In the genomic region with DNA sequence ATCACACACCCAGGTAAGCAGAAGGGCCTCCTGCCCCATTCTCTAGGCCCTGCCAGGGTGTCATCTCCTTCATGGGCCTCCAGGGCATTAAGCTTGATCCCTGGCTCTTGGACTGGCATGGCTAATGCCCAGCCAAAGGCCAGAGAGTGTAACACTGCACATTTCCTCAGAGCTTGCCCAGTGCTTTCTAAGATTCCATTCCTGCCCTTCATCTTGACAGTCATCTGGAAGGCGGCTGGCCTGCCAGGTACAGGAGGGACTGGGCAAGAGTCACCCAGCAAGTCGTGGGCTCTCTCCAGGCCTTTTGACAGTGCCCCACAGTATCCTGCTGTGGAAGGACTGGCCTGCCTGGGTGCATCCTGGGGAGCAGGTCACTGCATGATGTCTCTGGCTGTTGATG, we compare ENCODE assay signal across 22 cellular contexts.
"Had no signal": no experiment of that assay in that cellular context is flagged by ENCODE, and none has a peak within 500 bp of the region (broad histone marks: within the 10 kb centered on the region; RNA-seq: fewer than 3 reads in every experiment).

No MANE protein-coding gene starts in this region.

- H3K4me1 Mint-ChIP-seq: activated CD4-positive, alpha-beta T cell treated with anti-CD3 and anti-CD28 coated beads, Interleukin-2, amount 10 ng/mL, durations not matched to agents 7 days and 5 days; activated naive CD4-positive, alpha-beta T cell treated with anti-CD3 and anti-CD28 coated beads, Interleukin-2, amount 10 ng/mL, durations not matched to agents 7 days and 5 days; activated naive CD8-positive, alpha-beta T cell treated with anti-CD3 and anti-CD28 coated beads for 36 hours; IgD-negative memory B cell; T-cell had no signal

- H3K36me3 Mint-ChIP-seq: activated CD4-positive, alpha-beta memory T cell treated with anti-CD3 and anti-CD28 coated beads for 36 hours; activated naive CD4-positive, alpha-beta T cell treated with anti-CD3 and anti-CD28 coated beads, Interleukin-2, amount 10 ng/mL, durations not matched to agents 7 days and 5 days; activated naive CD8-positive, alpha-beta T cell treated with anti-CD3 and anti-CD28 coated beads for 36 hours; T-cell had no signal

- ATAC-seq: activated T-cell treated with anti-CD3 and anti-CD28 coated beads, Interleukin-2, amount 50 U/mL, for 4 hours; T-cell had no signal

- H3K4me3 ChIP-seq: SK-N-MC had no signal

- H3K27me3 Mint-ChIP-seq: activated CD4-positive, alpha-beta memory T cell treated with anti-CD3 and anti-CD28 coated beads for 36 hours; activated CD4-positive, alpha-beta T cell treated with anti-CD3 and anti-CD28 coated beads, Interleukin-2, amount 10 ng/mL, durations not matched to agents 7 days and 5 days; activated naive CD8-positive, alpha-beta T cell treated with anti-CD3 and anti-CD28 coated beads for 36 hours; T-cell had no signal

- H3K9me3 Mint-ChIP-seq: activated CD4-positive, alpha-beta memory T cell treated with anti-CD3 and anti-CD28 coated beads for 36 hours; activated CD4-positive, alpha-beta T cell treated with anti-CD3 and anti-CD28 coated beads, Interleukin-2, amount 10 ng/mL, durations not matched to agents 7 days and 5 days; activated naive CD4-positive, alpha-beta T cell treated with anti-CD3 and anti-CD28 coated beads, Interleukin-2, amount 10 ng/mL, durations not matched to agents 7 days and 5 days; activated naive CD8-positive, alpha-beta T cell treated with anti-CD3 and anti-CD28 coated beads for 36 hours; T-cell had no signal

- DNase-seq: activated CD4-positive, alpha-beta memory T cell treated with anti-CD3 and anti-CD28 coated beads for 36 hours; activated CD4-positive, alpha-beta T cell treated with anti-CD3 and anti-CD28 coated beads, Interleukin-2, amount 10 ng/mL, durations not matched to agents 7 days and 5 days; activated CD4-positive, CD25-positive, alpha-beta regulatory T cell; activated CD8-positive, alpha-beta memory T cell treated with anti-CD3 and anti-CD28 coated beads for 24 hours; activated effector memory CD4-positive, alpha-beta T cell treated with anti-CD3 and anti-CD28 coated beads, Interleukin-2, amount 50 U/mL, for 16 hours; activated naive CD4-positive, alpha-beta T cell treated with anti-CD3 and anti-CD28 coated beads, Interleukin-2, amount 10 ng/mL, durations not matched to agents 7 days and 5 days; activated naive CD8-positive, alpha-beta T cell treated with anti-CD3 and anti-CD28 coated beads for 36 hours; activated T-cell treated with anti-CD3 and anti-CD28 coated beads, Interleukin-2, amount 50 U/mL, for 4 hours; KG1; NCI-H1048; NCI-H187 treated with DMSO at 0.1 percent for 48 hours; NCI-H2107; NCI-H2171 treated with DMSO at 0.1 percent for 48 hours; NCI-H226; NCI-H526; NCI-H82; T-cell; T-helper 2 cell; T1000 had no signal

- H3K27ac Mint-ChIP-seq: activated CD4-positive, alpha-beta memory T cell treated with anti-CD3 and anti-CD28 coated beads for 36 hours; activated CD4-positive, alpha-beta T cell treated with anti-CD3 and anti-CD28 coated beads, Interleukin-2, amount 10 ng/mL, durations not matched to agents 7 days and 5 days; activated naive CD4-positive, alpha-beta T cell treated with anti-CD3 and anti-CD28 coated beads, Interleukin-2, amount 10 ng/mL, durations not matched to agents 7 days and 5 days; activated naive CD8-positive, alpha-beta T cell treated with anti-CD3 and anti-CD28 coated beads for 36 hours; IgD-negative memory B cell; T-cell had no signal

- H3K27ac ChIP-seq: SK-N-MC, VCaP had no signal

- H3K4me3 Mint-ChIP-seq: activated CD4-positive, alpha-beta memory T cell treated with anti-CD3 and anti-CD28 coated beads for 36 hours; activated CD4-positive, alpha-beta T cell treated with anti-CD3 and anti-CD28 coated beads, Interleukin-2, amount 10 ng/mL, durations not matched to agents 7 days and 5 days; activated naive CD4-positive, alpha-beta T cell treated with anti-CD3 and anti-CD28 coated beads, Interleukin-2, amount 10 ng/mL, durations not matched to agents 7 days and 5 days; activated naive CD8-positive, alpha-beta T cell treated with anti-CD3 and anti-CD28 coated beads for 36 hours; activated T-cell treated with anti-CD3 and anti-CD28 coated beads, Interleukin-2, amount 50 U/mL, for 4 hours; IgD-negative memory B cell; T-cell had no signal
